ENCODE assay signal across 12 cellular contexts in genomic region chr7:44961844-44962482, GRCh38. TPM values are rescaled to one million over a fixed set of nuclear protein-coding genes. Genes with fewer than 3 reads are reported as not detected.
DNase-seq lines count a peak whose midpoint lies in the region; ATAC-seq and TF ChIP-seq lines count a peak whose summit lies in the region.
"Had no signal": no experiment of that assay in that cellular context is flagged by ENCODE, and none has a peak within 500 bp of the region (broad histone marks: within the 10 kb centered on the region; RNA-seq: fewer than 3 reads in every experiment).

No MANE protein-coding gene starts in this region.

- peaks cover 28% of the 10 kb centered on the region for H3K36me3 Mint-ChIP-seq in activated CD8-positive, alpha-beta memory T cell treated with anti-CD3 and anti-CD28 coated beads, Interleukin-2, amount 10 ng/mL, durations not matched to agents 7 days and 5 days

- BruUV-seq in PC-3 (replicated peaks; lab: Mats Ljungman, UMichigan) = no TSS peak

- POLR2A ChIA-PET in PC-3 (lab: Charles Lee; ENCODE audit: unreplicated experiment) = no interaction called here

- H3K27me3 ChIP-seq in stomach (peaks cover 0 to 19% (median 16%) of the 10 kb centered on the region in 3 donors), PC-3 (ENCODE audit: low read length) (no peaks in the 10 kb centered on the region)

- no peaks in the 10 kb centered on the region for H4K20me1 ChIP-seq in PC-3 (ENCODE audit: low read length)

- peak; percentile 59 for DNase-seq in activated CD8-positive, alpha-beta memory T cell treated with anti-CD3 and anti-CD28 coated beads for 24 hours
- no peak for DNase-seq in activated CD8-positive, alpha-beta memory T cell treated with anti-CD3 and anti-CD28 coated beads, Interleukin-2, amount 50 U/mL, for 4 hours
- peak; percentile 63 for DNase-seq in activated CD8-positive, alpha-beta memory T cell treated with anti-CD3 and anti-CD28 coated beads, Interleukin-2, amount 10 ng/mL, durations not matched to agents 7 days and 5 days
- no peak for DNase-seq in left lobe of liver (ENCODE audit: low spot score)
- no peak for DNase-seq in stomach
- no peak for DNase-seq in AG08395 (ENCODE audit: low spot score)
- DNase-seq in hepatic stellate cell (ENCODE audit: low spot score) = no peak
- no peak for DNase-seq in PC-3
- DNase-seq: activated naive CD4-positive, alpha-beta T cell; GOT3; NCI-H510A; stimulated activated CD4-positive, alpha-beta T cell treated with anti-CD3 and anti-CD28 coated beads, Interleukin-2, amount 100 ng/mL, for 48 hours had no signal

- H3K4me3 Mint-ChIP-seq in activated CD8-positive, alpha-beta memory T cell treated with anti-CD3 and anti-CD28 coated beads, Interleukin-2, amount 10 ng/mL, durations not matched to agents 7 days and 5 days = no peak overlapping the region

- H3K9ac ChIP-seq in PC-3 (ENCODE audit: low read length) = no peak overlapping the region

- H3K4me3 ChIP-seq in stomach = peak overlapping the region; percentile 44 to 57 (median 46)
- H3K4me3 ChIP-seq in PC-3 (ENCODE audit: low read length) = no peak overlapping the region

- no peak overlapping the region for H2AFZ ChIP-seq in PC-3 (ENCODE audit: low read length)

- WGBS in stomach, 5 donors = 56 to 64% (median 62%) methylated on average over 8 to 16 of the region's 16 CpGs

- H3K36me3 ChIP-seq in stomach (peaks cover 0 to 3% (median 0%) of the 10 kb centered on the region in 4 donors), PC-3 (ENCODE audit: low read depth, low read length) (no peaks in the 10 kb centered on the region)

- H3K27ac Mint-ChIP-seq in activated CD8-positive, alpha-beta memory T cell treated with anti-CD3 and anti-CD28 coated beads, Interleukin-2, amount 10 ng/mL, durations not matched to agents 7 days and 5 days = no peak overlapping the region

- no peaks in the 10 kb centered on the region for H3K9me2 ChIP-seq in PC-3 (replicated peaks; ENCODE audit: low read length)

- no peak for TF ChIP-seq EP300 in stomach (IDR thresholded peaks at IDR 0.05)

- H3K4me2 ChIP-seq in PC-3 (ENCODE audit: low read length) = no peak overlapping the region

- H3K4me1 Mint-ChIP-seq in activated CD8-positive, alpha-beta memory T cell treated with anti-CD3 and anti-CD28 coated beads, Interleukin-2, amount 10 ng/mL, durations not matched to agents 7 days and 5 days = peaks cover 22% of the 10 kb centered on the region

- H3K27me3 Mint-ChIP-seq in activated CD8-positive, alpha-beta memory T cell treated with anti-CD3 and anti-CD28 coated beads, Interleukin-2, amount 10 ng/mL, durations not matched to agents 7 days and 5 days = no peaks in the 10 kb centered on the region

- no peaks in the 10 kb centered on the region for H3K9me3 Mint-ChIP-seq in activated CD8-positive, alpha-beta memory T cell treated with anti-CD3 and anti-CD28 coated beads, Interleukin-2, amount 10 ng/mL, durations not matched to agents 7 days and 5 days (ENCODE audit: low read depth)

- H3K4me1 ChIP-seq in stomach (peaks cover 11 to 14% (median 13%) of the 10 kb centered on the region in 4 donors), PC-3 (ENCODE audit: insufficient read depth, low read length) (no peaks in the 10 kb centered on the region)

- intact Hi-C loops in stomach (cut with DNase I; ENCODE audit: low total_unique reads) (no loop called here), PC-3 (cut with micrococcal nuclease) (no loop called here)

- CTCF ChIA-PET in activated CD8-positive, alpha-beta memory T cell treated with anti-CD3 and anti-CD28 coated beads, Interleukin-2, amount 10 ng/mL, durations not matched to agents 7 days and 5 days (lab: Charles Lee) = interaction anchor here (1.0 kb wide), 1 partner anchor 12 kb away, joined by 4 read pairs; no protein-coding TSS in a partner anchor
- CTCF ChIA-PET in PC-3 (lab: Charles Lee) = no interaction called here

- no peak for TF ChIP-seq CTCF in stomach (IDR thresholded peaks at IDR 0.05)
- TF ChIP-seq CTCF in PC-3 (conservative IDR thresholded peaks at IDR 0.05; ENCODE audit: low read depth, low read length) = no peak

- TF ChIP-seq POLR2A in stomach (IDR thresholded peaks at IDR 0.05) = no peak

- H3K9me3 ChIP-seq in stomach = no peaks in the 10 kb centered on the region
- no peaks in the 10 kb centered on the region for H3K9me3 ChIP-seq in PC-3 (ENCODE audit: low read length)

- ATAC-seq in activated CD8-positive, alpha-beta memory T cell treated with anti-CD3 and anti-CD28 coated beads, Interleukin-2, amount 10 ng/mL, durations not matched to agents 7 days and 5 days = peak; percentile 14
- ATAC-seq in left lobe of liver (peak; percentile 59), PC-3 (no peak)

- H3K27ac ChIP-seq in stomach (no peak overlapping the region), PC-3 (ENCODE audit: low read length) (no peak overlapping the region)

- no peaks in the 10 kb centered on the region for H3K79me2 ChIP-seq in PC-3 (ENCODE audit: low read length)

- no peaks in the 10 kb centered on the region for H3F3A ChIP-seq in PC-3 (ENCODE audit: low read length, unreplicated experiment)

RNA-seq across cellular contexts. Expression of gene MYO1G, which starts 16.9 kb away (rescaled TPM):
- total RNA-seq in activated CD8-positive, alpha-beta memory T cell treated with anti-CD3 and anti-CD28 coated beads, Interleukin-2, amount 10 ng/mL, durations not matched to agents 7 days and 5 days = 100 to 1,000 TPM; 502 to 567 TPM
- total RNA-seq in left lobe of liver (1.0 TPM), stomach (10 to 100 TPM in 1 of 5 donors, 1 to 10 TPM in 4; 1.7 to 16.7 (median 4.0) TPM), PC-3 (2014; rRNA removed) (0.11 and 0.17 TPM in 2 replicates)
- polyA plus RNA-seq in stomach = 1 to 10 TPM; 2.0 to 3.4 (median 3.2) TPM

RNA-seq across cellular contexts. Expression of gene CCM2, which starts 38.0 kb away (rescaled TPM):
- total RNA-seq in activated CD8-positive, alpha-beta memory T cell treated with anti-CD3 and anti-CD28 coated beads, Interleukin-2, amount 10 ng/mL, durations not matched to agents 7 days and 5 days = 100 to 1,000 TPM in 1 of 2 experiments, 10 to 100 TPM in 1; 87.5 to 113 TPM
- total RNA-seq in left lobe of liver (44.8 TPM), stomach (10 to 100 TPM in 4 of 5 donors, 1 to 10 TPM in 1; 1.8 to 31.7 (median 17.2) TPM), PC-3 (2014; rRNA removed) (56.6 and 61.5 TPM in 2 replicates)
- 10 to 100 TPM; 33.1 to 39.0 (median 38.7) TPM for polyA plus RNA-seq in stomach

Comparison
In these comparisons a context has a peak if more than half of its experiments do, and no peak if none do; other contexts are left out.
1. DNase-seq: peak in activated CD8-positive, alpha-beta memory T cell treated with anti-CD3 and anti-CD28 coated beads for 24 hours (single experiment) and activated CD8-positive, alpha-beta memory T cell treated with anti-CD3 and anti-CD28 coated beads, Interleukin-2, amount 10 ng/mL, durations not matched to agents 7 days and 5 days (single experiment); none in activated CD8-positive, alpha-beta memory T cell treated with anti-CD3 and anti-CD28 coated beads, Interleukin-2, amount 50 U/mL, for 4 hours (single experiment), left lobe of liver (single experiment), stomach (single experiment), AG08395 (single experiment), hepatic stellate cell (single experiment) and PC-3 (single experiment).
2. RNA of gene MYO1G, which starts 16.9 kb away (total RNA-seq): 502 to 567 TPM in activated CD8-positive, alpha-beta memory T cell treated with anti-CD3 and anti-CD28 coated beads, Interleukin-2, amount 10 ng/mL, durations not matched to agents 7 days and 5 days; 1.7 to 16.7 TPM in stomach, 1.0 TPM in left lobe of liver (single experiment) and 0.11 to 0.17 TPM in PC-3; every median in the first group is over 10 times any median in the second.